8 cellular contexts compared by ENCODE assay signal in genomic region chr10:22316286-22317120, GRCh38. TPM values are rescaled to one million over a fixed set of nuclear protein-coding genes. Genes with fewer than 3 reads are reported as not detected.
A peak's percentile ranks its signal among the peaks of the same experiment; 100 is the strongest.
DNase-seq lines count a peak whose midpoint lies in the region; ATAC-seq, FAIRE-seq and TF ChIP-seq lines count a peak whose summit lies in the region.

Gene COMMD3 (plus strand): TSS chr10:22316388. CDS start chr10:22316418, 30 bp downstream.

- peak within 1 kb of the TSS; percentile 95 for H3K27ac ChIP-seq in K562 (ENCODE audit: extremely low read depth, low read depth, low read length)

- no peaks in the 10 kb centered on the region; the same call in 2 of the 3 replicates for H3K36me3 ChIP-seq in K562 (ENCODE audit: control insufficient read depth, insufficient read depth, low read length)

- no peaks in the 10 kb centered on the region for H3K27me3 ChIP-seq in K562 (ENCODE audit: control insufficient read depth in 2 of 2, insufficient read depth in 2 of 2, low read length in 2 of 2)

- TF ChIP-seq CTCF in K562 (IDR thresholded peaks at IDR 0.05 in 2 of 3, conservative IDR thresholded peaks at IDR 0.05 in 1 of 3; ENCODE audit: insufficient read depth in 2 of 3, low read depth in 1 of 3, low read length in 3 of 3) (no peak), retinal pigment epithelial cell (conservative IDR thresholded peaks at IDR 0.05; ENCODE audit: low read depth, low read length) (no peak)

- H4K20me1 ChIP-seq in K562 (replicated peaks; ENCODE audit: control insufficient read depth, insufficient read depth, low read length) = no peaks in the 10 kb centered on the region

- no peaks in the 10 kb centered on the region for H3K9me3 ChIP-seq in K562 (replicated peaks; ENCODE audit: control insufficient read depth, insufficient read depth, low read depth, low read length)

- DNase-seq in NCI-H1436 (lab: John Stamatoyannopoulos, UW) (peak; percentile 85), NCI-H1436 treated with DMSO at 0.1 percent for 48 hours (lab: John Stamatoyannopoulos, UW) (no peak), NCI-H128 (lab: John Stamatoyannopoulos, UW; ENCODE audit: unreplicated experiment) (peak; percentile 54), T-helper 9 cell (peak; percentile 76), K562 (ENCODE audit: extremely low read depth in 1 of 4, low spot score in 3 of 4) (peak; percentile 57 to 94 (median 73)), hypothalamus (lab: John Stamatoyannopoulos, UW) (peak; percentile 48 to 94 (median 82)), retinal pigment epithelial cell (ENCODE audit: low read depth) (no peak)

- no peak for TF ChIP-seq EP300 in K562 (IDR thresholded peaks at IDR 0.05; ENCODE audit: low read length)

- H3K4me3 ChIP-seq in K562 = peak within 1 kb of the TSS; percentile 77
- H3K4me3 ChIP-seq in retinal pigment epithelial cell (ENCODE audit: low read length) = peak within 1 kb of the TSS; percentile 83

- intact Hi-C loops in K562 (cut with micrococcal nuclease) = loop anchor here (2.0 to 10.0 kb wide), 4 partner anchors 74 to 789 kb away; partner anchors contain the start of gene SKIDA1

- peak; percentile 71 for FAIRE-seq in K562 (lab: Jason Lieb, UNC)

- in situ Hi-C loops in K562 (cut with MboI) = no loop called here

- peak within 1 kb of the TSS; percentile 84 to 90 for H3K9ac ChIP-seq in K562 (ENCODE audit: insufficient read depth in 1 of 2, low read depth in 2 of 2, low read length in 2 of 2)

- peaks cover 53% of the 10 kb centered on the region for H3K79me2 ChIP-seq in K562 (ENCODE audit: control insufficient read depth, insufficient read depth, low read length)

- CTCF ChIA-PET in K562 (lab: Yijun Ruan, JAX; ENCODE audit: low intra/inter-chr PET ratio) = no interaction called here

- WGBS in K562 (ENCODE audit: insufficient coverage, low coverage, missing lambda C conversion rate) = under 1% methylated on average over 39 of the region's 64 CpGs

- TF ChIP-seq POLR2A in K562 (conservative IDR thresholded peaks at IDR 0.05) = peak; percentile 89

- BruUV-seq in K562 (replicated peaks; lab: Mats Ljungman, UMichigan) = no TSS peak

- peak; percentile 59 for ATAC-seq in HG02623 (IDR thresholded peaks at IDR 0.05; ENCODE audit: unreplicated experiment)
- peak; percentile 49 for ATAC-seq in K562

- peak within 1 kb of the TSS; percentile 97 for H3K4me2 ChIP-seq in K562 (ENCODE audit: insufficient read depth, low read length)

- no peak for TF ChIP-seq RAD21 in K562 (CRISPR knock-in tag; conservative IDR thresholded peaks at IDR 0.05 in 1 of 2, IDR thresholded peaks at IDR 0.05 in 1 of 2)

- no peaks in the 10 kb centered on the region for H3K9me1 ChIP-seq in K562 (ENCODE audit: control insufficient read depth, insufficient read depth, low read length)

- H3K4me1 ChIP-seq in K562 (replicated peaks in 1 of 2; ENCODE audit: control insufficient read depth in 2 of 2, insufficient read depth in 2 of 2, low read length in 2 of 2) = peaks cover 8 to 11% of the 10 kb centered on the region in 2 experiments; a peak in 3 of 5 replicates

- POLR2A ChIA-PET in K562 (lab: Yijun Ruan, JAX) = interaction anchor here (0.5 to 3.0 kb wide), 14 partner anchors 8 to 1108 kb away, joined by 3 to 25 read pairs (median 4); partner anchors contain the start of gene DNAJC1

- H2AFZ ChIP-seq in K562 (ENCODE audit: low read depth, low read length) = peak within 1 kb of the TSS; percentile 93

TF ChIP-seq in K562, 482 proteins besides CTCF, POLR2A, EP300 and RAD21 (continues in another document):
- TF ChIP-seq HSF4 (CRISPR knock-in tag; IDR thresholded peaks at IDR 0.05; ENCODE audit: borderline replicate concordance) (no peak), NCOA4 (IDR thresholded peaks at IDR 0.05; ENCODE audit: partially characterized antibody) (no peak), RHOXF2B (CRISPR knock-in tag; conservative IDR thresholded peaks at IDR 0.05) (no peak), ATF2 (CRISPR knock-in tag; IDR thresholded peaks at IDR 0.05) (no peak), AFF4 (CRISPR knock-in tag; IDR thresholded peaks at IDR 0.05) (peak; percentile 85; the same call in 1 of the 2 replicates), CBX1 (IDR thresholded peaks at IDR 0.05; ENCODE audit: low read depth) (0 out of 2 replicates have a peak, but pooled peaks have one; percentile 16), BRF2 (IDR thresholded peaks at IDR 0.05; ENCODE audit: borderline replicate concordance, insufficient read depth, insufficient read length) (no peak), PTTG1 (tag; IDR thresholded peaks at IDR 0.05; ENCODE audit: low read depth) (no peak), TRIM24 (IDR thresholded peaks at IDR 0.05) (peak in 1 of 2 experiments; percentile 39; a peak in 1 of 4 replicates), ZNF354B (CRISPR knock-in tag; IDR thresholded peaks at IDR 0.05) (no peak), ZNF780A (CRISPR knock-in tag; IDR thresholded peaks at IDR 0.05) (no peak), NCOR1 (IDR thresholded peaks at IDR 0.05) (no peak)

RNA-seq across cellular contexts. Expression of gene COMMD3, which starts in this region (rescaled TPM):
- total RNA-seq in K562 (2011; cell fraction: chromatin; rRNA removed; ENCODE audit: low replicate concordance) = 36.2 and 67.3 TPM in 2 replicates
- 25.8 and 35.8 TPM in 2 replicates for total RNA-seq in K562 (2011; cell fraction: nucleolus; rRNA removed)
- total RNA-seq in K562 (2011; cell fraction: nucleoplasm; rRNA removed) = 39.6 and 49.1 TPM in 2 replicates
- total RNA-seq in K562 (2014; rRNA removed) (50.7 and 51.3 TPM in 2 replicates), K562 (2014; rRNA removed; fragmentation: Illumina TruSeq; extraction: Trizol) (78.6 and 80.1 TPM in 2 replicates), K562 (2015; rRNA removed; fragmentation: Illumina TruSeq; extraction: Trizol) (77.5 and 85.9 TPM in 2 replicates), K562 (2021) (69.4 and 82.0 TPM in 2 replicates)
- polyA plus RNA-seq in K562 (2011; rRNA removed) (69.1 and 79.2 TPM in 2 replicates), K562 (2014; fragmentation: Illumina TruSeq; extraction: Trizol) (63.2 and 70.3 TPM in 2 replicates), K562 (2014; fragmentation: Nextera tagmentation; extraction: Ambion mirVana) (100 to 1,000 TPM; 216 to 217 TPM), K562 (2014; rRNA removed) (72.5 and 80.5 TPM in 2 replicates)
- 16.4 and 26.1 TPM in 2 replicates for polyA plus RNA-seq in K562 (2011; cell fraction: cytosol; rRNA removed)
- polyA plus RNA-seq in K562 (2011; cell fraction: nucleus; rRNA removed) = 51.2 and 103 TPM in 2 replicates
- polyA plus RNA-seq in K562 (2012) = 79.7 and 98.3 TPM in 2 replicates
- 19.3 and 21.8 TPM in 2 replicates for polyA minus RNA-seq in K562 (2011; rRNA and poly(A)+ RNA removed)
- 2.6 and 3.9 TPM in 2 replicates for polyA minus RNA-seq in K562 (2011; cell fraction: cytosol; rRNA and poly(A)+ RNA removed)
- polyA minus RNA-seq in K562 (2011; cell fraction: nucleus; rRNA and poly(A)+ RNA removed) = 23.8 and 53.2 TPM in 2 replicates

Comparison
In these comparisons a context has a peak if more than half of its experiments do, and no peak if none do; other contexts are left out.
1. DNase-seq: peak in NCI-H1436 (single experiment), NCI-H128 (single experiment), T-helper 9 cell (single experiment), K562 (4 of 4) and hypothalamus (51 of 51); none in NCI-H1436 treated with DMSO at 0.1 percent for 48 hours (single experiment) and retinal pigment epithelial cell (single experiment).